In genomic region chr10:1248262-1248630, GRCh38 we compare ENCODE assay signal across 7 cellular contexts.
A peak's percentile ranks its signal among the peaks of the same experiment; 100 is the strongest.
DNase-seq lines count a peak whose midpoint lies in the region; TF ChIP-seq lines count a peak whose summit lies in the region.
"Not testable (repeated sequence)": the region's sequence is repeated elsewhere in the genome, so short reads cannot be mapped to it uniquely, and the experiment has no call there.

No MANE protein-coding gene starts in this region.

- peak; percentile 33 to 43 for DNase-seq in AML-193 (lab: John Stamatoyannopoulos, UW)
- peak; percentile 61 for DNase-seq in GF-D8 (lab: John Stamatoyannopoulos, UW)
- DNase-seq in NCI-H146 (lab: John Stamatoyannopoulos, UW): peak; percentile 83
- peak in 2 of 3 donors; percentile 22 to 38 for DNase-seq in Peyer's patch
- not testable (repeated sequence) for DNase-seq in chondrocyte (ENCODE audit: low spot score)
- DNase-seq in islet precursor cell: peak; percentile 48

- not testable (repeated sequence) for H3K4me1 ChIP-seq in Peyer's patch
- H3K4me1 ChIP-seq in neutrophil (ENCODE audit: control insufficient read depth in 1 of 2, insufficient read depth in 1 of 2, low read depth in 1 of 2, low read length in 1 of 2): peaks cover 33 to 41% of the 10 kb centered on the region in 2 experiments

- H3K9me3 ChIP-seq in Peyer's patch, neutrophil: not testable (repeated sequence)

- H3K36me3 Mint-ChIP-seq in chondrocyte (ENCODE audit: low read depth): not testable (repeated sequence)

- not testable (repeated sequence) for H3K27me3 ChIP-seq in Peyer's patch, neutrophil

- not testable (repeated sequence) for H3K4me3 Mint-ChIP-seq in chondrocyte (ENCODE audit: unreplicated experiment)

- not testable (repeated sequence) for H3K27ac ChIP-seq in Peyer's patch
- H3K27ac ChIP-seq in neutrophil: peak overlapping the region; percentile 65

- not testable (repeated sequence) for H3K4me3 ChIP-seq in Peyer's patch
- peak overlapping the region in 1 of 2 experiments; percentile 14 for H3K4me3 ChIP-seq in neutrophil (ENCODE audit: low read depth in 1 of 2, low read length in 1 of 2)

- peaks cover 21% of the 10 kb centered on the region for H3K4me1 Mint-ChIP-seq in chondrocyte (ENCODE audit: low read depth)

- H3K36me3 ChIP-seq in Peyer's patch, neutrophil: not testable (repeated sequence)

- TF ChIP-seq CTCF in Peyer's patch (IDR thresholded peaks at IDR 0.05); chondrocyte (IDR thresholded peaks at IDR 0.05); neutrophil (IDR thresholded peaks at IDR 0.05): not testable (repeated sequence)

- not testable (repeated sequence) for H3K27me3 Mint-ChIP-seq in chondrocyte (ENCODE audit: low read depth)

- H3K9me3 Mint-ChIP-seq in chondrocyte (ENCODE audit: low read depth): not testable (repeated sequence)

- TF ChIP-seq POLR2A in Peyer's patch (IDR thresholded peaks at IDR 0.05): not testable (repeated sequence)

- H3K27ac Mint-ChIP-seq in chondrocyte (ENCODE audit: unreplicated experiment): peak overlapping the region; percentile 80
